ENCODE assay signal across 24 cellular contexts in genomic region chr15:46892621-46893160, GRCh38.
DNase-seq lines count a peak whose midpoint lies in the region; ATAC-seq and TF ChIP-seq lines count a peak whose summit lies in the region.
"Had no signal": no experiment of that assay in that cellular context is flagged by ENCODE, and none has a peak within 500 bp of the region (broad histone marks: within the 10 kb centered on the region; RNA-seq: fewer than 3 reads in every experiment).

No MANE protein-coding gene starts in this region.

- H3K9me3 ChIP-seq in left lung: no peaks in the 10 kb centered on the region
- H3K9me3 ChIP-seq: prostate gland had no signal

- H3K4me1 ChIP-seq in left lung: no peaks in the 10 kb centered on the region
- H3K4me1 ChIP-seq: prostate gland had no signal

- H3K4me1 Mint-ChIP-seq in mesothelial cell of epicardium: peaks cover 20% of the 10 kb centered on the region
- H3K4me1 Mint-ChIP-seq: activated CD4-positive, alpha-beta T cell treated with anti-CD3 and anti-CD28 coated beads for 36 hours; T-cell had no signal

- H3K27ac ChIP-seq in left lung: no peak overlapping the region
- H3K27ac ChIP-seq: C4-2B, prostate gland had no signal

- peaks cover 13% of the 10 kb centered on the region for H3K9me3 Mint-ChIP-seq in mesothelial cell of epicardium

- H3K27ac Mint-ChIP-seq in mesothelial cell of epicardium: peak overlapping the region; percentile 55
- H3K27ac Mint-ChIP-seq: activated CD4-positive, alpha-beta T cell treated with anti-CD3 and anti-CD28 coated beads for 36 hours; activated naive CD4-positive, alpha-beta T cell treated with anti-CD3 and anti-CD28 coated beads for 36 hours; dendritic cell treated with granulocyte-macrophage colony-stimulating factor and Interleukin-4, amounts not matched to agents 40 ng/mL and 50 ng/mL, for 4 days; T-cell had no signal

- intact Hi-C loops in left lung (cut with DNase I): no loop called here

- H3K4me3 Mint-ChIP-seq in mesothelial cell of epicardium: no peak overlapping the region
- H3K4me3 Mint-ChIP-seq: activated CD4-positive, alpha-beta T cell treated with anti-CD3 and anti-CD28 coated beads for 36 hours; activated naive CD4-positive, alpha-beta T cell treated with anti-CD3 and anti-CD28 coated beads for 36 hours; dendritic cell treated with granulocyte-macrophage colony-stimulating factor and Interleukin-4, amounts not matched to agents 40 ng/mL and 50 ng/mL, for 4 days; T-cell had no signal

- H3K27me3 Mint-ChIP-seq in mesothelial cell of epicardium (ENCODE audit: low read depth): no peaks in the 10 kb centered on the region
- H3K27me3 Mint-ChIP-seq: activated CD4-positive, alpha-beta T cell treated with anti-CD3 and anti-CD28 coated beads for 36 hours; dendritic cell treated with granulocyte-macrophage colony-stimulating factor and Interleukin-4, amounts not matched to agents 40 ng/mL and 50 ng/mL, for 4 days; T-cell had no signal

- no peak for ATAC-seq in left lung
- ATAC-seq: activated CD4-positive, alpha-beta T cell treated with anti-CD3 and anti-CD28 coated beads for 36 hours; T-cell had no signal

- no peaks in the 10 kb centered on the region for H3K27me3 ChIP-seq in left lung

- H3K36me3 Mint-ChIP-seq in mesothelial cell of epicardium: no peaks in the 10 kb centered on the region
- H3K36me3 Mint-ChIP-seq: T-cell had no signal

- no peaks in the 10 kb centered on the region for H3K36me3 ChIP-seq in left lung
- H3K36me3 ChIP-seq: prostate gland had no signal

- TF ChIP-seq CTCF in mesothelial cell of epicardium (IDR thresholded peaks at IDR 0.05; ENCODE audit: unreplicated experiment) (no peak), left lung (IDR thresholded peaks at IDR 0.05) (no peak)

- DNase-seq in HPDE6-E6E7 (ENCODE audit: extremely low spot score): peak; percentile 7
- DNase-seq in NCI-H69 (lab: John Stamatoyannopoulos, UW): peak; percentile 41
- peak; percentile 1 for DNase-seq in amniotic stem cell (lab: John Stamatoyannopoulos, UW)
- no peak for DNase-seq in mesothelial cell of epicardium (ENCODE audit: low spot score in 2 of 2, unreplicated experiment in 2 of 2)
- DNase-seq in HCEC 1CT: no peak
- DNase-seq in left lung: no peak
- no peak for DNase-seq in activated T-cell treated with anti-CD3 and anti-CD28 coated beads for 4 hours
- DNase-seq in NCI-H510A (lab: John Stamatoyannopoulos, UW): no peak
- DNase-seq: activated CD4-positive, alpha-beta T cell treated with anti-CD3 and anti-CD28 coated beads for 36 hours; activated CD8-positive, alpha-beta memory T cell treated with anti-CD3 and anti-CD28 coated beads for 24 hours; activated naive CD4-positive, alpha-beta T cell treated with anti-CD3 and anti-CD28 coated beads for 36 hours; activated T-cell treated with anti-CD3 and anti-CD28 coated beads, Interleukin-2, amount 50 U/mL, for 48 hours; anterior cingulate cortex; caudate nucleus; IMR-90; NCI-H1105 treated with DMSO at 0.1 percent for 48 hours; NCI-H2081 treated with DMSO at 0.1 percent for 48 hours; NCI-H526; SHP77; substantia nigra; T-cell had no signal

- no peak overlapping the region for H3K4me3 ChIP-seq in left lung
- H3K4me3 ChIP-seq: prostate gland had no signal

Comparison
In these comparisons a context has a peak if more than half of its experiments do, and no peak if none do; other contexts are left out.
1. DNase-seq: peak in HPDE6-E6E7 (single experiment), NCI-H69 (single experiment) and amniotic stem cell (single experiment); none in mesothelial cell of epicardium (0 of 2), HCEC 1CT (single experiment), left lung (0 of 2), activated T-cell treated with anti-CD3 and anti-CD28 coated beads for 4 hours (single experiment) and NCI-H510A (single experiment).